1 cellular context compared by ENCODE assay signal in the genomic region with DNA sequence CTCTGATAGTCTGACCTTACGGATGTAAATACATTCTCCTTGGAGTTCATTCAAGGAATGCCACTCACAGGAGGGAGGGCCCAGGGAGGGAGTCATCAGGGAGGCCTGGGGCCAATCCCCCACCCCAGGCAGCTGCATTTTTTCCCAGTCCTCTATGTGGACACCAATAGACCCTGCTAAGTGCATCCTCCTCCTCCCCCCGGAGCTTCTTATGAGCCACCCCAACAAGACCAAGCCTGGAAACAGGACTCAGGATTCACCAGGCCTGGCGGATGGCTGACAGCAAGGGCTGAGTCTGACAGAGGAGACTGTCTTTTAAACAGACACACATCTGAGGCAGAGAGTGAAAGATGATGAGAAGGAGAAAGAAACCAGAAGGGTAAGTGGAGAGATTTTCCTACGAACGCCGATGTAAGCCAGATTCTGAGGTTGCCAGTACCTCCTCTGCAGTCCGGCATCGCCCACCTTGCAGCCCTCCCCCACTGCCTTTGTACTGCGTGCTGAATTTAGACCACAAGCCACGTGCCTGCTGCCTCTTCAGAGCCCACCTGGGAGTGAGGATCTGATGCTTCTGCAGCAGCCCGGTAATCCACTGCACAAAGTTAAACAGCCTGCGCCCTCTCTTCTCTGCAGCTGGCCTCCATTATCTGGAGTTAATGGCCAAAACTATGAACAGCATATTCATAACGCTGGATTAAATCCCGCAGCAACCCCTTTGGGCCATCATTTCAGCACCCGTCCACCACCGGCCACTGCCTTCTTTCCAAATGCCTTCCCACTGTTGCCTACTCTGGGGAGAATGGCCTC.
TF ChIP-seq lines count a peak whose summit lies in the region.

No MANE protein-coding gene starts in this region.

TF ChIP-seq in IMR-90, 13 proteins besides CTCF, POLR2A, EP300 and RAD21 (continued from another document):
- TF ChIP-seq, protein P1, sequence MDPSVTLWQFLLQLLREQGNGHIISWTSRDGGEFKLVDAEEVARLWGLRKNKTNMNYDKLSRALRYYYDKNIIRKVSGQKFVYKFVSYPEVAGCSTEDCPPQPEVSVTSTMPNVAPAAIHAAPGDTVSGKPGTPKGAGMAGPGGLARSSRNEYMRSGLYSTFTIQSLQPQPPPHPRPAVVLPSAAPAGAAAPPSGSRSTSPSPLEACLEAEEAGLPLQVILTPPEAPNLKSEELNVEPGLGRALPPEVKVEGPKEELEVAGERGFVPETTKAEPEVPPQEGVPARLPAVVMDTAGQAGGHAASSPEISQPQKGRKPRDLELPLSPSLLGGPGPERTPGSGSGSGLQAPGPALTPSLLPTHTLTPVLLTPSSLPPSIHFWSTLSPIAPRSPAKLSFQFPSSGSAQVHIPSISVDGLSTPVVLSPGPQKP (IDR thresholded peaks at IDR 0.05; ENCODE audit: borderline replicate concordance, low read depth, low read length), result no peak
- TF ChIP-seq FOS (IDR thresholded peaks at IDR 0.05; ENCODE audit: low read depth, low read length), result no peak
